In the genomic region with DNA sequence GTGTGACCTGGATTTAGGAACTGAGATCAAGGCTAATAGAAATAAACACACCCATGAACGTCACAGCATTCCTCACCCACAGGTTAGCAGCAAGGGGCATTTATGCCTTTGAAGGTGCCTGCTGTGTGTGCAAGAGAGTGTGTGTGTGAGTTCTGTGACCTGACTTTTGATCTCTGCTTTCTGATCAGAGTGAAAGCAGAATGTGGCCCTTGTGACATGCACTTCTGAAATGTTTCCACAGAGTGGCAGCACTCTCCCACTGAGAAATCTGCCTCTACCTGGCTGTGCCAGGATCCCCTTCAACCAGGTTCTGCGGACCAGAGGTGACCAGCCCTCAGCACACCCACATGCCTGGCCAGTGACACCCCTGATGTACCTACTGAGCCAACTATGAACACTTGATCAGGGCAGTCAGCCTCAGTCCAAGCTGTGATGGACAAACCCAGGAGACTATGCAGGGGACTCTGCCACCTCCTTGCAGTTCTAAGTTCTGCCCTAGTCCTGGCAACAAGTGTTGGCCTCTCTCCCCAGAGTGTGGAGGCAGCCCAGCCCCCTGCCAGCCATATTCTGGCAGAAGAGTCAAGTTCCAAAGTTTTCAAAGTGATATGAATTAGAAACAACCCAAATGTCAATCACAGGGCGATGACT, we compare ENCODE assay signal across 1 cellular context.
TF ChIP-seq lines count a peak whose summit lies in the region.

No MANE protein-coding gene starts in this region.

TF ChIP-seq in IMR-90, 13 proteins besides CTCF, POLR2A, EP300 and RAD21 (continued from another document):
- no peak for TF ChIP-seq MAZ (IDR thresholded peaks at IDR 0.05; ENCODE audit: borderline replicate concordance, low read depth, low read length)
- no peak for TF ChIP-seq FOS (IDR thresholded peaks at IDR 0.05; ENCODE audit: low read depth, low read length)
- peak; percentile 26; the same call in 1 of the 2 replicates for TF ChIP-seq SMC3 (IDR thresholded peaks at IDR 0.05; ENCODE audit: low read depth, low read length)
